In the genomic region with DNA sequence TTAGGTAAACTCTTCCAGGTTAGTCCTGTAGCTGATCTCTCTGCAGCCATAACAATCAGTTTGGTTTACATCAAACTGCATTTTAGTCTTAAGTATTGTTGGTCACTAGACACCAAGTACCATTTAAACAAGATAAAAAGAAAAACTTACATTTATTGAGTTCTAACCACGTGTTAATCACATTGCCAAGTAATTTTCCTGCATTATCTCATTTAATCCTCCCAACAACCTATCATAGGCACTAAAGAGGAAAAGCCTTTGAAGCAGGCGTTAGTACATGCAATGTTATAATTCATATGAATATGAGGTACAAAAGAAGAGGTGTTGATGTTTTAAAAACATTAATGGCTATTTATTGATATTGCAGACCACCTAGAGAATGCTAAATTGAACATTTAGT, we compare ENCODE assay signal across 17 cellular contexts. TPM values are rescaled to one million over a fixed set of nuclear protein-coding genes. Genes with fewer than 3 reads are reported as not detected.
DNase-seq lines count a peak whose midpoint lies in the region; ATAC-seq and TF ChIP-seq lines count a peak whose summit lies in the region.
"Had no signal": no experiment of that assay in that cellular context is flagged by ENCODE, and none has a peak within 500 bp of the region (broad histone marks: within the 10 kb centered on the region; RNA-seq: fewer than 3 reads in every experiment).

No MANE protein-coding gene starts in this region.

- CTCF ChIA-PET in MCF 10A (lab: Yijun Ruan, JAX) (interaction anchor here (0.6 to 2.0 kb wide), 3 partner anchors 50 to 227 kb away, joined by 3 to 5 read pairs (median 3); no protein-coding TSS in a partner anchor), mammary epithelial cell (lab: Charles Lee; ENCODE audit: low non-redundant PET) (no interaction called here)

- H3K9me2 ChIP-seq in Loucy (replicated peaks; ENCODE audit: low read depth, low read length) = no peaks in the 10 kb centered on the region

- dilution Hi-C loops in mammary epithelial cell (cut with HindIII; ENCODE audit: low sequenced_read_pairs) = no loop called here

- in situ Hi-C loops in mammary epithelial cell (cut with MboI; ENCODE audit: low sequenced_read_pairs in 2 of 2) = no loop called here

- H3K27me3 ChIP-seq in mammary epithelial cell (ENCODE audit: insufficient read depth, low read length) (no peaks in the 10 kb centered on the region), Loucy (ENCODE audit: insufficient read depth, low read length, poor library complexity, severe bottlenecking) (no peaks in the 10 kb centered on the region)

- WGBS in mammary epithelial cell (ENCODE audit: low coverage, missing lambda C conversion rate) = 82% methylated on average over 2 of the region's 2 CpGs

- H3K27ac ChIP-seq in mammary epithelial cell (ENCODE audit: insufficient read depth, low read depth, low read length) = no peak overlapping the region
- H3K27ac ChIP-seq: 22Rv1, A549, C4-2B had no signal

- H3K27ac Mint-ChIP-seq in T-helper 2 cell treated with Interferon-gamma antibody and Interleukin-4, amounts not matched to agents 5 μg/mL and 100 μg/mL, for 36 hours = peak overlapping the region; percentile 5
- H3K27ac Mint-ChIP-seq in MCF 10A (ENCODE audit: low read depth, unreplicated experiment) = peak overlapping the region; percentile 65
- H3K27ac Mint-ChIP-seq: H9 had no signal

- TF ChIP-seq CTCF in MCF 10A (IDR thresholded peaks at IDR 0.05; ENCODE audit: unreplicated experiment) = no peak
- no peak for TF ChIP-seq CTCF in mammary epithelial cell (conservative IDR thresholded peaks at IDR 0.05 in 1 of 2, IDR thresholded peaks at IDR 0.05 in 1 of 2; ENCODE audit: extremely low read depth in 1 of 2, insufficient read depth in 1 of 2, low read depth in 1 of 2, low read length in 2 of 2)
- no peak for TF ChIP-seq CTCF in Loucy (conservative IDR thresholded peaks at IDR 0.05; ENCODE audit: low read length)

- H3K36me3 ChIP-seq in mammary epithelial cell (ENCODE audit: insufficient read depth, low read length) (peaks cover 44% of the 10 kb centered on the region), Loucy (ENCODE audit: insufficient read depth, low read length) (peaks cover 58% of the 10 kb centered on the region)

- BruUV-seq in MCF 10A (replicated peaks; lab: Mats Ljungman, UMichigan) = TSS peak; percentile 1
- no TSS peak for BruUV-seq in mammary epithelial cell (replicated peaks; lab: Mats Ljungman, UMichigan)

- no peak overlapping the region for H3K4me3 Mint-ChIP-seq in T-helper 2 cell treated with Interferon-gamma antibody and Interleukin-4, amounts not matched to agents 5 μg/mL and 100 μg/mL, for 36 hours
- no peak overlapping the region for H3K4me3 Mint-ChIP-seq in MCF 10A (ENCODE audit: unreplicated experiment)
- H3K4me3 Mint-ChIP-seq: CD8-positive, alpha-beta T cell; H9 had no signal

- H3K79me2 ChIP-seq in mammary epithelial cell (ENCODE audit: insufficient read depth, low read length) = peaks cover 97% of the 10 kb centered on the region
- H3K79me2 ChIP-seq in Loucy (ENCODE audit: insufficient read depth, low read length) = peaks cover 99% of the 10 kb centered on the region

- H4K20me1 ChIP-seq in mammary epithelial cell (ENCODE audit: insufficient read depth, low read length) = peaks cover under 1% of the 10 kb centered on the region
- peaks cover 74% of the 10 kb centered on the region for H4K20me1 ChIP-seq in Loucy (ENCODE audit: insufficient read depth, low read length, poor library complexity, severe bottlenecking)

- H3F3A ChIP-seq in Loucy (ENCODE audit: low read depth) = no peaks in the 10 kb centered on the region

- peaks cover 60% of the 10 kb centered on the region for H3K4me1 Mint-ChIP-seq in T-helper 2 cell treated with Interferon-gamma antibody and Interleukin-4, amounts not matched to agents 5 μg/mL and 100 μg/mL, for 36 hours (ENCODE audit: low read depth)
- peaks cover 24% of the 10 kb centered on the region for H3K4me1 Mint-ChIP-seq in MCF 10A (ENCODE audit: insufficient read depth, unreplicated experiment)

- H3K4me2 ChIP-seq in mammary epithelial cell (ENCODE audit: insufficient read depth, low read depth, low read length) (no peak overlapping the region), Loucy (ENCODE audit: low read depth, low read length, poor library complexity, severe bottlenecking) (peak overlapping the region; percentile 92)
- H3K4me2 ChIP-seq: A549 had no signal

- H2AFZ ChIP-seq in mammary epithelial cell (ENCODE audit: low read depth, low read length) (no peak overlapping the region), Loucy (ENCODE audit: low read length) (no peak overlapping the region)

- DNase-seq in T-helper 2 cell treated with Interferon-gamma antibody and Interleukin-4, amounts not matched to agents 5 μg/mL and 100 μg/mL, for 36 hours (ENCODE audit: low spot score) = no peak
- DNase-seq in T-helper 2 cell (no peak), MCF 10A (ENCODE audit: unreplicated experiment) (no peak), mammary epithelial cell (no peak)
- DNase-seq: AML-193; Calu3; CD8-positive, alpha-beta T cell; DMS 273 treated with DMSO at 0.1 percent for 48 hours; DMS53; H9 had no signal

- H3K9me3 Mint-ChIP-seq in T-helper 2 cell treated with Interferon-gamma antibody and Interleukin-4, amounts not matched to agents 5 μg/mL and 100 μg/mL, for 36 hours = no peaks in the 10 kb centered on the region
- no peaks in the 10 kb centered on the region for H3K9me3 Mint-ChIP-seq in MCF 10A (ENCODE audit: unreplicated experiment)
- H3K9me3 Mint-ChIP-seq: CD8-positive, alpha-beta T cell; H9 had no signal

- peaks cover 62% of the 10 kb centered on the region for H3K36me3 Mint-ChIP-seq in T-helper 2 cell treated with Interferon-gamma antibody and Interleukin-4, amounts not matched to agents 5 μg/mL and 100 μg/mL, for 36 hours (ENCODE audit: low read depth)
- H3K36me3 Mint-ChIP-seq in MCF 10A (ENCODE audit: insufficient read depth, unreplicated experiment) = peaks cover 61% of the 10 kb centered on the region

- POLR2A ChIA-PET in MCF 10A (lab: Yijun Ruan, JAX) = interaction anchor here (1.4 to 23.9 kb wide), 3 partner anchors 9 to 50 kb away, joined by 7 to 750 read pairs (median 9); partner anchors contain the start of gene DR1

- H3K9me3 ChIP-seq in mammary epithelial cell (replicated peaks; ENCODE audit: insufficient read depth, low read length) (no peaks in the 10 kb centered on the region), Loucy (ENCODE audit: insufficient read depth, low read depth, low read length) (no peaks in the 10 kb centered on the region)
- H3K9me3 ChIP-seq: A549 had no signal

- intact Hi-C loops in MCF 10A (cut with micrococcal nuclease) = no loop called here
- intact Hi-C loops in mammary epithelial cell (cut with micrococcal nuclease) = no loop called here

- H3K4me1 ChIP-seq in mammary epithelial cell (ENCODE audit: insufficient read depth, low read length) = peaks cover 29% of the 10 kb centered on the region
- H3K4me1 ChIP-seq in Loucy (ENCODE audit: insufficient read depth, low read length, poor library complexity, severe bottlenecking) = peaks cover 68% of the 10 kb centered on the region

- H3K9ac ChIP-seq in mammary epithelial cell (ENCODE audit: insufficient read depth, low read length) = no peak overlapping the region
- peak overlapping the region; percentile 94 for H3K9ac ChIP-seq in Loucy (ENCODE audit: low read depth, low read length, poor library complexity, severe bottlenecking)

- no peaks in the 10 kb centered on the region for H3K27me3 Mint-ChIP-seq in T-helper 2 cell treated with Interferon-gamma antibody and Interleukin-4, amounts not matched to agents 5 μg/mL and 100 μg/mL, for 36 hours (ENCODE audit: low read depth)
- H3K27me3 Mint-ChIP-seq in MCF 10A (ENCODE audit: insufficient read depth, unreplicated experiment) = no peaks in the 10 kb centered on the region

- no peak overlapping the region for H3K4me3 ChIP-seq in mammary epithelial cell (replicated peaks in 1 of 3; ENCODE audit: insufficient read depth in 1 of 3, low read depth in 2 of 3, low read length in 3 of 3)
- H3K4me3 ChIP-seq in Loucy (ENCODE audit: low read length, poor library complexity, severe bottlenecking) = peak overlapping the region; percentile 87
- H3K4me3 ChIP-seq: A549 had no signal

- ATAC-seq in GM19467 (IDR thresholded peaks at IDR 0.05; ENCODE audit: unreplicated experiment) (no peak), GM18870 (IDR thresholded peaks at IDR 0.05; ENCODE audit: unreplicated experiment) (no peak), GM21619 (IDR thresholded peaks at IDR 0.05; ENCODE audit: unreplicated experiment) (no peak)
- ATAC-seq: A549; CD8-positive, alpha-beta T cell had no signal

RNA-seq across cellular contexts. Expression of gene DR1, which starts 9.0 kb away (rescaled TPM):
- 103 and 104 TPM in 2 replicates for total RNA-seq in MCF 10A (2022)
- total RNA-seq in mammary epithelial cell = 10 to 100 TPM; 35.8 to 79.2 TPM
- polyA plus RNA-seq in mammary epithelial cell = 25.7 TPM
- 55.4 TPM for polyA minus RNA-seq in mammary epithelial cell
